ENCODE assay signal across 22 cellular contexts in genomic region chr11:3124821-3125220, GRCh38. TPM values are rescaled to one million over a fixed set of nuclear protein-coding genes. Genes with fewer than 3 reads are reported as not detected.
DNase-seq lines count a peak whose midpoint lies in the region; ATAC-seq, FAIRE-seq and TF ChIP-seq lines count a peak whose summit lies in the region.
"Had no signal": no experiment of that assay in that cellular context is flagged by ENCODE, and none has a peak within 500 bp of the region (broad histone marks: within the 10 kb centered on the region; RNA-seq: fewer than 3 reads in every experiment).

No MANE protein-coding gene starts in this region.

- POLR2A ChIA-PET in A549 (lab: Yijun Ruan, JAX): interaction anchor here (1.3 kb wide), 1 partner anchor 196 kb away, joined by 4 read pairs; the partner anchor contains the start of gene PHLDA2
- POLR2A ChIA-PET in PC-3 (lab: Charles Lee; ENCODE audit: unreplicated experiment): no interaction called here

- WGBS in A549 (ENCODE audit: missing lambda C conversion rate): 77% methylated on average over 2 of the region's 3 CpGs
- 76 to 80% methylated on average over 2 to 3 of the region's 3 CpGs for WGBS in endodermal cell (ENCODE audit: insufficient coverage in 1 of 2, insufficient read length in 1 of 2), 2 experiments

- no peak overlapping the region for H3K27ac Mint-ChIP-seq in endodermal cell
- H3K27ac Mint-ChIP-seq: activated naive CD8-positive, alpha-beta T cell treated with anti-CD3 and anti-CD28 coated beads, Interleukin-2, amount 10 ng/mL, durations not matched to agents 7 days and 5 days; memory B cell; nephron progenitor cell; type B pancreatic cell; WTC11 had no signal

- intact Hi-C loops in PC-3 (cut with micrococcal nuclease): loop anchor here (2.0 kb wide), 1 partner anchor 28 kb away; no protein-coding TSS in a partner anchor
- intact Hi-C loops in posterior vena cava (cut with DNase I): loop anchor here in 1 of 2 donors (5.0 kb wide), 1 partner anchor 87 kb away; no protein-coding TSS in a partner anchor

- no peaks in the 10 kb centered on the region for H3K4me1 Mint-ChIP-seq in endodermal cell
- H3K4me1 Mint-ChIP-seq: memory B cell had no signal

- H3F3A ChIP-seq in PC-3 (ENCODE audit: low read length, unreplicated experiment): no peaks in the 10 kb centered on the region

- peak overlapping the region; percentile 20; the same call in 1 of the 2 replicates for H3K9ac ChIP-seq in PC-3 (ENCODE audit: low read length)
- no peak overlapping the region for H3K9ac ChIP-seq in endodermal cell (ENCODE audit: extremely low read depth, low read length, poor library complexity, severe bottlenecking)
- H3K9ac ChIP-seq: KMS-11 had no signal

- H3K27ac ChIP-seq in A549 (peak overlapping the region; percentile 21 to 28; a peak in 1 of 6 replicates), PC-3 (ENCODE audit: low read length) (peak overlapping the region; percentile 73), endodermal cell (ENCODE audit: low read depth, low read length) (no peak overlapping the region)
- H3K27ac ChIP-seq: cardiac muscle cell, KMS-11 had no signal

- no peaks in the 10 kb centered on the region for H3K9me3 Mint-ChIP-seq in endodermal cell
- H3K9me3 Mint-ChIP-seq: activated naive CD8-positive, alpha-beta T cell treated with anti-CD3 and anti-CD28 coated beads, Interleukin-2, amount 10 ng/mL, durations not matched to agents 7 days and 5 days; memory B cell; nephron progenitor cell; type B pancreatic cell; WTC11 had no signal

- ATAC-seq in A549 (peak; percentile 21 to 25; a peak in 3 of 6 replicates), PC-3 (no peak; the same call in 1 of the 2 replicates), HG03457 (IDR thresholded peaks at IDR 0.05; ENCODE audit: unreplicated experiment) (no peak), HG03442 (IDR thresholded peaks at IDR 0.05; ENCODE audit: unreplicated experiment) (no peak)
- ATAC-seq: WTC11 had no signal

- no peak for TF ChIP-seq POLR2A in A549 (IDR thresholded peaks at IDR 0.05; ENCODE audit: low read length)

- no peak for TF ChIP-seq CTCF in A549 (IDR thresholded peaks at IDR 0.05)
- no peak for TF ChIP-seq CTCF in PC-3 (conservative IDR thresholded peaks at IDR 0.05; ENCODE audit: low read depth, low read length)
- TF ChIP-seq CTCF in endodermal cell (conservative IDR thresholded peaks at IDR 0.05): no peak

- H4K20me1 ChIP-seq in PC-3 (ENCODE audit: low read length): no peaks in the 10 kb centered on the region

- peaks cover 16% of the 10 kb centered on the region for H3K36me3 ChIP-seq in PC-3 (ENCODE audit: low read depth, low read length)
- no peaks in the 10 kb centered on the region for H3K36me3 ChIP-seq in endodermal cell (ENCODE audit: control insufficient read depth, insufficient read depth, low read length)
- H3K36me3 ChIP-seq: cardiac muscle cell had no signal

- peaks cover 5% of the 10 kb centered on the region for H3K36me3 Mint-ChIP-seq in endodermal cell (ENCODE audit: low read depth)
- H3K36me3 Mint-ChIP-seq: activated naive CD8-positive, alpha-beta T cell treated with anti-CD3 and anti-CD28 coated beads, Interleukin-2, amount 10 ng/mL, durations not matched to agents 7 days and 5 days; memory B cell; WTC11 had no signal

- no peak for TF ChIP-seq RAD21 in A549 (conservative IDR thresholded peaks at IDR 0.05 in 1 of 2, IDR thresholded peaks at IDR 0.05 in 1 of 2)

- DNase-seq in A549 (ENCODE audit: low read depth in 1 of 2, low spot score in 1 of 2): no peak
- no peak for DNase-seq in PC-3
- DNase-seq in endodermal cell: peak; percentile 26
- peak; percentile 72 for DNase-seq in posterior vena cava (ENCODE audit: low spot score)
- DNase-seq in SKM-1 treated with dmso at 0.1 percent for 144 hours (lab: John Stamatoyannopoulos, UW; ENCODE audit: unreplicated experiment): no peak
- no peak for DNase-seq in amniotic stem cell (lab: John Stamatoyannopoulos, UW)
- DNase-seq: activated naive CD8-positive, alpha-beta T cell treated with anti-CD3 and anti-CD28 coated beads, Interleukin-2, amount 10 ng/mL, durations not matched to agents 7 days and 5 days; activated T-cell treated with anti-CD3 and anti-CD28 coated beads, Interleukin-2, amount 50 U/mL, for 48 hours; NCI-H1092; NCI-H2081 treated with DMSO at 0.1 percent for 48 hours; NCI-H510A treated with DMSO at 0.1 percent for 48 hours; nephron progenitor cell; SHP77 treated with DMSO at 0.1 percent for 48 hours; stimulated activated naive CD4-positive, alpha-beta T cell had no signal

- H3K9me2 ChIP-seq in PC-3 (replicated peaks; ENCODE audit: low read length): no peaks in the 10 kb centered on the region

- H3K9me3 ChIP-seq in A549 (no peaks in the 10 kb centered on the region), PC-3 (ENCODE audit: low read length) (no peaks in the 10 kb centered on the region), endodermal cell (ENCODE audit: control insufficient read depth, low read length) (no peaks in the 10 kb centered on the region)
- H3K9me3 ChIP-seq: heart left ventricle had no signal

- CTCF ChIA-PET in A549 (lab: Yijun Ruan, JAX): interaction anchor here (0.7 to 4.1 kb wide), 7 partner anchors 13 to 88 kb away, joined by 3 to 17 read pairs (median 4); no protein-coding TSS in a partner anchor
- CTCF ChIA-PET in PC-3 (lab: Charles Lee): interaction anchor here (0.8 to 1.0 kb wide), 3 partner anchors 30 to 96 kb away, joined by 3 to 4 read pairs (median 4); no protein-coding TSS in a partner anchor

- no peak for FAIRE-seq in A549 (lab: Jason Lieb, UNC)

- BruUV-seq in PC-3 (replicated peaks; lab: Mats Ljungman, UMichigan): no TSS peak

- H3K27me3 ChIP-seq in PC-3 (ENCODE audit: low read length) (no peaks in the 10 kb centered on the region), endodermal cell (ENCODE audit: control insufficient read depth, insufficient read depth, low read length, poor library complexity, severe bottlenecking) (no peaks in the 10 kb centered on the region)
- H3K27me3 ChIP-seq: cardiac muscle cell, heart left ventricle had no signal

- peaks cover 36% of the 10 kb centered on the region for H3K79me2 ChIP-seq in PC-3 (ENCODE audit: low read length)

- H3K4me2 ChIP-seq in A549 (peak overlapping the region; percentile 49; the same call in 2 of the 3 replicates), PC-3 (ENCODE audit: low read length) (peak overlapping the region; percentile 72)
- H3K4me2 ChIP-seq: KMS-11 had no signal

- peaks cover 12% of the 10 kb centered on the region for H3K27me3 Mint-ChIP-seq in endodermal cell (ENCODE audit: insufficient read depth)
- H3K27me3 Mint-ChIP-seq: activated naive CD8-positive, alpha-beta T cell treated with anti-CD3 and anti-CD28 coated beads, Interleukin-2, amount 10 ng/mL, durations not matched to agents 7 days and 5 days; type B pancreatic cell had no signal

- H3K4me1 ChIP-seq in A549 (peaks cover 15% of the 10 kb centered on the region), PC-3 (ENCODE audit: insufficient read depth, low read length) (peaks cover 31% of the 10 kb centered on the region), endodermal cell (ENCODE audit: control insufficient read depth, insufficient read depth, low read length) (no peaks in the 10 kb centered on the region)

- no peak overlapping the region for H3K4me3 Mint-ChIP-seq in endodermal cell
- H3K4me3 Mint-ChIP-seq: activated naive CD8-positive, alpha-beta T cell treated with anti-CD3 and anti-CD28 coated beads, Interleukin-2, amount 10 ng/mL, durations not matched to agents 7 days and 5 days; memory B cell; nephron progenitor cell; type B pancreatic cell; WTC11 had no signal

- H2AFZ ChIP-seq in PC-3 (ENCODE audit: low read length): no peak overlapping the region

- no peak for TF ChIP-seq EP300 in A549 (IDR thresholded peaks at IDR 0.05)

- H3K4me3 ChIP-seq in A549 (no peak overlapping the region), PC-3 (ENCODE audit: low read length) (peak overlapping the region; percentile 34; the same call in 1 of the 2 replicates), endodermal cell (ENCODE audit: low read length) (no peak overlapping the region)
- H3K4me3 ChIP-seq: cardiac muscle cell, heart left ventricle had no signal

TF ChIP-seq in A549, 52 proteins besides CTCF, POLR2A, EP300 and RAD21:
- no peak for TF ChIP-seq RARB (CRISPR knock-in tag; IDR thresholded peaks at IDR 0.05)
- TF ChIP-seq MYC (IDR thresholded peaks at IDR 0.05; ENCODE audit: borderline replicate concordance, low read length): no peak
- TF ChIP-seq, protein P1, sequence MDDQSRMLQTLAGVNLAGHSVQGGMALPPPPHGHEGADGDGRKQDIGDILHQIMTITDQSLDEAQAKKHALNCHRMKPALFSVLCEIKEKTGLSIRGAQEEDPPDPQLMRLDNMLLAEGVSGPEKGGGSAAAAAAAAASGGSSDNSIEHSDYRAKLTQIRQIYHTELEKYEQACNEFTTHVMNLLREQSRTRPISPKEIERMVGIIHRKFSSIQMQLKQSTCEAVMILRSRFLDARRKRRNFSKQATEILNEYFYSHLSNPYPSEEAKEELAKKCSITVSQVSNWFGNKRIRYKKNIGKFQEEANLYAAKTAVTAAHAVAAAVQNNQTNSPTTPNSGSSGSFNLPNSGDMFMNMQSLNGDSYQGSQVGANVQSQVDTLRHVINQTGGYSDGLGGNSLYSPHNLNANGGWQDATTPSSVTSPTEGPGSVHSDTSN (IDR thresholded peaks at IDR 0.05): no peak
- TF ChIP-seq CHD2 (IDR thresholded peaks at IDR 0.05; ENCODE audit: low read length, partially characterized antibody): no peak
- TF ChIP-seq CHD4 (IDR thresholded peaks at IDR 0.05; ENCODE audit: borderline replicate concordance): no peak

RNA-seq across cellular contexts. Expression of gene OSBPL5, which starts 40.3 kb away (rescaled TPM):
- polyA plus RNA-seq in A549 (2011; rRNA removed): 1.6 and 2.3 TPM in 2 replicates
- 3.5 and 4.5 TPM in 2 replicates for polyA plus RNA-seq in A549 (2012; cell fraction: cytosol; rRNA removed)
- 23.7 and 26.8 TPM in 2 replicates for polyA plus RNA-seq in A549 (2012; cell fraction: nucleus; rRNA removed)
- 4.1 to 5.3 TPM (median 4.6 TPM) in 3 replicates for polyA plus RNA-seq in A549 (2017; fragmentation: RNase III; extraction: RNeasy Plus Mini Kit Qiagen cat#74134 plus additional on column Dnase treatment)
- polyA minus RNA-seq in A549 (2011; rRNA and poly(A)+ RNA removed): 4.1 and 4.4 TPM in 2 replicates
- total RNA-seq in PC-3 (2014; rRNA removed): 51.4 and 51.5 TPM in 2 replicates
- total RNA-seq in endodermal cell: 1 to 10 TPM; 1.2 to 4.8 TPM
- polyA plus RNA-seq in endodermal cell (2013, experiment 1 of 2): 15.4 TPM
- polyA plus RNA-seq in endodermal cell (2013, experiment 2 of 2): 16.4 TPM
- total RNA-seq in posterior vena cava: 10 to 100 TPM; 61.2 to 84.0 TPM

Comparison
In these comparisons a context has a peak if more than half of its experiments do, and no peak if none do; other contexts are left out.
1. ATAC-seq: peak in A549 (2 of 2); none in PC-3 (single experiment), HG03457 (single experiment) and HG03442 (single experiment).
2. DNase-seq: peak in endodermal cell (single experiment) and posterior vena cava (single experiment); none in A549 (0 of 2), PC-3 (single experiment), SKM-1 treated with dmso at 0.1 percent for 144 hours (single experiment) and amniotic stem cell (single experiment).